Comparison of ENCODE assay signal across 20 cellular contexts in genomic region chr18:49061906-49062831, GRCh38.
A peak's percentile ranks its signal among the peaks of the same experiment; 100 is the strongest.
DNase-seq lines count a peak whose midpoint lies in the region; ATAC-seq and TF ChIP-seq lines count a peak whose summit lies in the region.
"Had no signal": no experiment of that assay in that cellular context is flagged by ENCODE, and none has a peak within 500 bp of the region (broad histone marks: within the 10 kb centered on the region; RNA-seq: fewer than 3 reads in every experiment).

No MANE protein-coding gene starts in this region.

- no peak overlapping the region for H2AFZ ChIP-seq in osteoblast (ENCODE audit: low read length)

- ATAC-seq in left ventricle myocardium superior (peak; percentile 13), mucosa of descending colon (no peak), HG02885 (IDR thresholded peaks at IDR 0.05; ENCODE audit: poor library complexity, unreplicated experiment) (no peak)
- ATAC-seq: A549; HCT116; stimulated activated naive CD8-positive, alpha-beta T cell treated with anti-CD3 and anti-CD28 coated beads, Interleukin-15, amount 100 ng/mL, for 72 hours had no signal

- no peak overlapping the region for H3K4ac ChIP-seq in mesendoderm (ENCODE audit: low read depth, low read length)

- H3K9ac ChIP-seq in mesendoderm (ENCODE audit: low read length) = no peak overlapping the region

- H3K79me1 ChIP-seq in mesendoderm (ENCODE audit: low read length) = no peaks in the 10 kb centered on the region

- H4K5ac ChIP-seq in mesendoderm (ENCODE audit: low read length) = no peak overlapping the region

- TF ChIP-seq CTCF in osteoblast (IDR thresholded peaks at IDR 0.05; ENCODE audit: extremely low read depth, low read depth, low read length) (no peak), mucosa of descending colon (IDR thresholded peaks at IDR 0.05) (no peak)

- H4K8ac ChIP-seq in mesendoderm (ENCODE audit: low read depth, low read length) = no peak overlapping the region

- H3K9me3 ChIP-seq in osteoblast (ENCODE audit: low read depth, low read length) (no peaks in the 10 kb centered on the region), mucosa of descending colon (no peaks in the 10 kb centered on the region)
- H3K9me3 ChIP-seq: A549, ascending aorta, esophagus squamous epithelium had no signal

- WGBS in mesendoderm (ENCODE audit: extremely low coverage, insufficient coverage, low lambda C conversion rate) = no CpG with 5 or more reads among the region's 10 CpGs

- H2AK5ac ChIP-seq in mesendoderm (ENCODE audit: low read length) = no peak overlapping the region

- peak overlapping the region; percentile 6 for H3K18ac ChIP-seq in mesendoderm (ENCODE audit: low read length)

- no peak overlapping the region for H2BK5ac ChIP-seq in mesendoderm (ENCODE audit: low read length)

- no peak overlapping the region for H3K23ac ChIP-seq in mesendoderm (ENCODE audit: low read length)

- no peak for DNase-seq in left ventricle myocardium superior
- no peak for DNase-seq in cardiac septum (ENCODE audit: low spot score)
- peak; percentile 90 for DNase-seq in cerebellar cortex (ENCODE audit: low spot score)
- DNase-seq in mesendoderm = peak; percentile 54
- no peak for DNase-seq in osteoblast (ENCODE audit: insufficient read length, low spot score, missing footprints)
- no peak for DNase-seq in activated gamma-delta T cell treated with Interleukin-2 at 50 U/mL for 16 hours
- no peak for DNase-seq in mucosa of descending colon
- DNase-seq: activated CD4-positive, alpha-beta T cell treated with anti-CD3 and anti-CD28 coated beads for 48 hours; CD4-positive, alpha-beta T cell; esophagus squamous epithelium; immature natural killer cell; mammary epithelial cell; NCI-H1694; NCI-H345; SHP77; stimulated activated naive CD8-positive, alpha-beta T cell treated with anti-CD3 and anti-CD28 coated beads, Interleukin-15, amount 100 ng/mL, for 72 hours had no signal

- H3K4me3 ChIP-seq in mesendoderm (ENCODE audit: low read length) (no peak overlapping the region), osteoblast (ENCODE audit: insufficient read depth, low read length) (no peak overlapping the region), mucosa of descending colon (no peak overlapping the region)
- H3K4me3 ChIP-seq: A549, ascending aorta, esophagus squamous epithelium had no signal

- H3K79me2 ChIP-seq in mesendoderm (ENCODE audit: control insufficient read depth, insufficient read depth, low read length) (no peaks in the 10 kb centered on the region), osteoblast (ENCODE audit: insufficient read depth, low read length) (no peaks in the 10 kb centered on the region)

- intact Hi-C loops in left ventricle myocardium superior (cut with micrococcal nuclease) = no loop called here
- intact Hi-C loops in cardiac septum (cut with DNase I) = no loop called here
- intact Hi-C loops in mucosa of descending colon (cut with DNase I, micrococcal nuclease) = no loop called here

- H3K27me3 ChIP-seq in mesendoderm (ENCODE audit: insufficient read depth, low read length, poor library complexity) (no peaks in the 10 kb centered on the region), osteoblast (ENCODE audit: insufficient read depth, low read length) (no peaks in the 10 kb centered on the region)
- H3K27me3 ChIP-seq: ascending aorta, esophagus squamous epithelium had no signal

- H4K20me1 ChIP-seq in osteoblast (ENCODE audit: insufficient read depth, low read length) = no peaks in the 10 kb centered on the region

- H2BK120ac ChIP-seq in mesendoderm (ENCODE audit: low read depth, low read length) = no peak overlapping the region

- H2BK15ac ChIP-seq in mesendoderm (replicated peaks; ENCODE audit: low read depth) = no peak overlapping the region

- no peaks in the 10 kb centered on the region for H3K36me3 ChIP-seq in mesendoderm (ENCODE audit: control insufficient read depth, insufficient read depth, low read length)
- no peaks in the 10 kb centered on the region for H3K36me3 ChIP-seq in osteoblast (ENCODE audit: insufficient read depth, low read length)
- no peaks in the 10 kb centered on the region for H3K36me3 ChIP-seq in mucosa of descending colon (ENCODE audit: low read depth)
- H3K36me3 ChIP-seq: ascending aorta, esophagus squamous epithelium had no signal

- H3K4me1 ChIP-seq in mesendoderm (ENCODE audit: control insufficient read depth, low read depth, low read length) (peaks cover 5% of the 10 kb centered on the region), osteoblast (ENCODE audit: insufficient read depth, low read length) (no peaks in the 10 kb centered on the region), mucosa of descending colon (ENCODE audit: low read depth) (no peaks in the 10 kb centered on the region)
- H3K4me1 ChIP-seq: A549, ascending aorta had no signal

- H3K27ac ChIP-seq in mesendoderm (ENCODE audit: low read depth, low read length) (no peak overlapping the region), osteoblast (ENCODE audit: low read depth, low read length) (no peak overlapping the region)
- H3K27ac ChIP-seq: A549, ascending aorta had no signal

- H3K56ac ChIP-seq in mesendoderm (ENCODE audit: low read length) = no peak overlapping the region

- H3K4me2 ChIP-seq in mesendoderm (ENCODE audit: low read length) (no peak overlapping the region), osteoblast (ENCODE audit: insufficient read depth, low read length) (no peak overlapping the region)
- H3K4me2 ChIP-seq: A549 had no signal

Comparison
In these comparisons a context has a peak if more than half of its experiments do, and no peak if none do; other contexts are left out.
1. DNase-seq: peak in cerebellar cortex (single experiment) and mesendoderm (single experiment); none in left ventricle myocardium superior (single experiment), cardiac septum (single experiment), osteoblast (single experiment), activated gamma-delta T cell treated with Interleukin-2 at 50 U/mL for 16 hours (single experiment) and mucosa of descending colon (0 of 3).